15 cellular contexts compared by ENCODE assay signal in genomic region chr19:30085394-30085793, GRCh38.
DNase-seq lines count a peak whose midpoint lies in the region; ATAC-seq, FAIRE-seq and TF ChIP-seq lines count a peak whose summit lies in the region.
"Had no signal": no experiment of that assay in that cellular context is flagged by ENCODE, and none has a peak within 500 bp of the region (broad histone marks: within the 10 kb centered on the region; RNA-seq: fewer than 3 reads in every experiment).

No MANE protein-coding gene starts in this region.

- no peaks in the 10 kb centered on the region for H3K9me2 ChIP-seq in Karpas-422 (replicated peaks; ENCODE audit: insufficient read depth, low read length)

- peaks cover 8% of the 10 kb centered on the region for H3K27me3 Mint-ChIP-seq in activated CD4-positive, alpha-beta T cell treated with anti-CD3 and anti-CD28 coated beads for 36 hours
- H3K27me3 Mint-ChIP-seq in activated CD4-positive, alpha-beta T cell treated with anti-CD3 and anti-CD28 coated beads, Interleukin-2, amount 10 ng/mL, durations not matched to agents 7 days and 5 days = no peaks in the 10 kb centered on the region
- H3K27me3 Mint-ChIP-seq in activated naive CD8-positive, alpha-beta T cell treated with anti-CD3 and anti-CD28 coated beads, Interleukin-2, amount 50 U/mL, for 24 hours = peaks cover 2% of the 10 kb centered on the region
- peaks cover 2 to 3% (median 2%) of the 10 kb centered on the region in 3 donors for H3K27me3 Mint-ChIP-seq in immature natural killer cell (ENCODE audit: low read depth in 3 of 3)
- peaks cover 5 to 10% of the 10 kb centered on the region in 2 donors for H3K27me3 Mint-ChIP-seq in CD4-positive, alpha-beta memory T cell

- intact Hi-C loops in activated CD4-positive, alpha-beta T cell treated with anti-CD3 and anti-CD28 coated beads for 36 hours (cut with DNase I, micrococcal nuclease) = no loop called here
- intact Hi-C loops in pancreas (cut with DNase I) = no loop called here
- intact Hi-C loops in CD4-positive, alpha-beta memory T cell (cut with micrococcal nuclease) = no loop called here

- no peak overlapping the region for H3K9ac ChIP-seq in Karpas-422 (ENCODE audit: low read length)

- no peak overlapping the region for H3K27ac ChIP-seq in Karpas-422 (ENCODE audit: low read length)
- H3K27ac ChIP-seq in pancreas = no peak overlapping the region
- H3K27ac ChIP-seq in CD4-positive, alpha-beta memory T cell (ENCODE audit: low read depth, low read length) = no peak overlapping the region
- H3K27ac ChIP-seq: vagina had no signal

- H3K9me3 ChIP-seq in Karpas-422 (ENCODE audit: low read length) (no peaks in the 10 kb centered on the region), pancreas (no peaks in the 10 kb centered on the region)
- H3K9me3 ChIP-seq in CD4-positive, alpha-beta memory T cell (ENCODE audit: control insufficient read depth in 1 of 2, low read length in 2 of 2) = no peaks in the 10 kb centered on the region
- H3K9me3 ChIP-seq: vagina had no signal

- no peak overlapping the region for H3K27ac Mint-ChIP-seq in activated CD4-positive, alpha-beta T cell treated with anti-CD3 and anti-CD28 coated beads for 36 hours
- no peak overlapping the region for H3K27ac Mint-ChIP-seq in activated CD4-positive, alpha-beta T cell treated with anti-CD3 and anti-CD28 coated beads, Interleukin-2, amount 10 ng/mL, durations not matched to agents 7 days and 5 days
- no peak overlapping the region for H3K27ac Mint-ChIP-seq in activated naive CD8-positive, alpha-beta T cell treated with anti-CD3 and anti-CD28 coated beads, Interleukin-2, amount 50 U/mL, for 24 hours
- no peak overlapping the region for H3K27ac Mint-ChIP-seq in immature natural killer cell
- no peak overlapping the region for H3K27ac Mint-ChIP-seq in CD4-positive, alpha-beta memory T cell
- H3K27ac Mint-ChIP-seq: activated B cell treated with CpG ODN at 0.5 μM for 24 hours had no signal

- H3K36me3 ChIP-seq in Karpas-422 (ENCODE audit: insufficient read depth, low read length) = no peaks in the 10 kb centered on the region
- no peaks in the 10 kb centered on the region for H3K36me3 ChIP-seq in pancreas
- no peaks in the 10 kb centered on the region for H3K36me3 ChIP-seq in CD4-positive, alpha-beta memory T cell (ENCODE audit: insufficient read depth, low read length)
- H3K36me3 ChIP-seq: vagina had no signal

- no peaks in the 10 kb centered on the region for H3K36me3 Mint-ChIP-seq in activated CD4-positive, alpha-beta T cell treated with anti-CD3 and anti-CD28 coated beads for 36 hours (ENCODE audit: low read depth)
- H3K36me3 Mint-ChIP-seq in activated CD4-positive, alpha-beta T cell treated with anti-CD3 and anti-CD28 coated beads, Interleukin-2, amount 10 ng/mL, durations not matched to agents 7 days and 5 days (ENCODE audit: low read depth) = no peaks in the 10 kb centered on the region
- no peaks in the 10 kb centered on the region for H3K36me3 Mint-ChIP-seq in activated naive CD8-positive, alpha-beta T cell treated with anti-CD3 and anti-CD28 coated beads, Interleukin-2, amount 50 U/mL, for 24 hours (ENCODE audit: low read depth)
- H3K36me3 Mint-ChIP-seq in immature natural killer cell = no peaks in the 10 kb centered on the region
- no peaks in the 10 kb centered on the region for H3K36me3 Mint-ChIP-seq in CD4-positive, alpha-beta memory T cell

- FAIRE-seq in pancreas (lab: Jason Lieb, UNC) = no peak

- no peak for TF ChIP-seq CTCF in pancreas (IDR thresholded peaks at IDR 0.05)

- H2AFZ ChIP-seq in Karpas-422 (ENCODE audit: low read length) = no peak overlapping the region

- POLR2A ChIA-PET in activated CD4-positive, alpha-beta T cell treated with anti-CD3 and anti-CD28 coated beads for 36 hours (lab: Charles Lee) = no interaction called here
- POLR2A ChIA-PET in activated CD4-positive, alpha-beta T cell treated with anti-CD3 and anti-CD28 coated beads, Interleukin-2, amount 10 ng/mL, durations not matched to agents 7 days and 5 days (lab: Charles Lee) = no interaction called here
- POLR2A ChIA-PET in CD4-positive, alpha-beta memory T cell (lab: Charles Lee; ENCODE audit: partially characterized antibody) = no interaction called here

- H3K4me3 Mint-ChIP-seq in activated CD4-positive, alpha-beta T cell treated with anti-CD3 and anti-CD28 coated beads for 36 hours = no peak overlapping the region
- H3K4me3 Mint-ChIP-seq in activated CD4-positive, alpha-beta T cell treated with anti-CD3 and anti-CD28 coated beads, Interleukin-2, amount 10 ng/mL, durations not matched to agents 7 days and 5 days = no peak overlapping the region
- H3K4me3 Mint-ChIP-seq in activated naive CD8-positive, alpha-beta T cell treated with anti-CD3 and anti-CD28 coated beads, Interleukin-2, amount 50 U/mL, for 24 hours = no peak overlapping the region
- no peak overlapping the region for H3K4me3 Mint-ChIP-seq in immature natural killer cell
- H3K4me3 Mint-ChIP-seq in CD4-positive, alpha-beta memory T cell = no peak overlapping the region
- H3K4me3 Mint-ChIP-seq: activated B cell treated with CpG ODN at 0.5 μM for 24 hours had no signal

- H3K79me2 ChIP-seq in Karpas-422 (ENCODE audit: low read length) = no peaks in the 10 kb centered on the region

- ATAC-seq in activated CD4-positive, alpha-beta T cell treated with anti-CD3 and anti-CD28 coated beads for 36 hours = peak; percentile 55
- no peak for ATAC-seq in activated naive CD8-positive, alpha-beta T cell treated with anti-CD3 and anti-CD28 coated beads, Interleukin-2, amount 50 U/mL, for 24 hours
- ATAC-seq in pancreas = peak in 3 of 4 donors; percentile 53 to 80 (median 62)
- ATAC-seq in GM18511 (IDR thresholded peaks at IDR 0.05; ENCODE audit: unreplicated experiment) = no peak

- peaks cover 11% of the 10 kb centered on the region for H3K4me1 ChIP-seq in Karpas-422 (ENCODE audit: low read length)
- peaks cover 0 to 13% (median 9%) of the 10 kb centered on the region in 3 donors for H3K4me1 ChIP-seq in pancreas
- no peaks in the 10 kb centered on the region for H3K4me1 ChIP-seq in CD4-positive, alpha-beta memory T cell (ENCODE audit: insufficient read depth, low read length)
- H3K4me1 ChIP-seq: vagina had no signal

- no peaks in the 10 kb centered on the region for H3K9me3 Mint-ChIP-seq in activated CD4-positive, alpha-beta T cell treated with anti-CD3 and anti-CD28 coated beads for 36 hours (ENCODE audit: low read depth)
- H3K9me3 Mint-ChIP-seq in activated CD4-positive, alpha-beta T cell treated with anti-CD3 and anti-CD28 coated beads, Interleukin-2, amount 10 ng/mL, durations not matched to agents 7 days and 5 days = no peaks in the 10 kb centered on the region
- no peaks in the 10 kb centered on the region for H3K9me3 Mint-ChIP-seq in activated naive CD8-positive, alpha-beta T cell treated with anti-CD3 and anti-CD28 coated beads, Interleukin-2, amount 50 U/mL, for 24 hours
- no peaks in the 10 kb centered on the region for H3K9me3 Mint-ChIP-seq in immature natural killer cell
- peaks cover 0 to 5% (median 0%) of the 10 kb centered on the region in 8 donors for H3K9me3 Mint-ChIP-seq in CD4-positive, alpha-beta memory T cell
- H3K9me3 Mint-ChIP-seq: activated B cell treated with CpG ODN at 0.5 μM for 24 hours had no signal

- DNase-seq in activated CD4-positive, alpha-beta T cell treated with anti-CD3 and anti-CD28 coated beads for 36 hours = peak; percentile 35
- DNase-seq in activated CD4-positive, alpha-beta T cell treated with anti-CD3 and anti-CD28 coated beads, Interleukin-2, amount 10 ng/mL, durations not matched to agents 7 days and 5 days = no peak
- peak; percentile 59 for DNase-seq in Karpas-422
- peak; percentile 3 for DNase-seq in activated naive CD8-positive, alpha-beta T cell treated with anti-CD3 and anti-CD28 coated beads, Interleukin-2, amount 50 U/mL, for 24 hours
- DNase-seq in pancreas = peak in 4 of 6 donors; percentile 13 to 50 (median 34)
- no peak for DNase-seq in immature natural killer cell
- DNase-seq in CD4-positive, alpha-beta memory T cell = no peak
- DNase-seq: activated B cell treated with CpG ODN at 0.5 μM for 24 hours; activated effector memory CD4-positive, alpha-beta T cell treated with Interleukin-2 at 50 U/mL for 16 hours; central memory CD4-positive, alpha-beta T cell; DMS153; mesenchymal stem cell; NCI-H1048 had no signal

- H3K27me3 ChIP-seq in Karpas-422 (ENCODE audit: low read length) (no peaks in the 10 kb centered on the region), pancreas (no peaks in the 10 kb centered on the region)
- H3K27me3 ChIP-seq in CD4-positive, alpha-beta memory T cell (ENCODE audit: insufficient read depth, low read length) = no peaks in the 10 kb centered on the region
- H3K27me3 ChIP-seq: vagina had no signal

- CTCF ChIA-PET in activated CD4-positive, alpha-beta T cell treated with anti-CD3 and anti-CD28 coated beads for 36 hours (lab: Charles Lee) = interaction anchor here (0.6 to 0.7 kb wide), 2 partner anchors 9 to 469 kb away, joined by 3 read pairs; no protein-coding TSS in a partner anchor
- CTCF ChIA-PET in activated CD4-positive, alpha-beta T cell treated with anti-CD3 and anti-CD28 coated beads, Interleukin-2, amount 10 ng/mL, durations not matched to agents 7 days and 5 days (lab: Charles Lee) = no interaction called here
- CTCF ChIA-PET in CD4-positive, alpha-beta memory T cell (lab: Charles Lee; ENCODE audit: partially characterized antibody) = no interaction called here

- no peak overlapping the region for H3K4me2 ChIP-seq in Karpas-422 (ENCODE audit: low read depth, low read length, poor library complexity, severe bottlenecking)

- 25 to 31% methylated on average over 10 of the region's 10 CpGs for WGBS in pancreas, 2 donors

- no peaks in the 10 kb centered on the region for H3K4me1 Mint-ChIP-seq in activated CD4-positive, alpha-beta T cell treated with anti-CD3 and anti-CD28 coated beads for 36 hours
- peaks cover 6% of the 10 kb centered on the region for H3K4me1 Mint-ChIP-seq in activated CD4-positive, alpha-beta T cell treated with anti-CD3 and anti-CD28 coated beads, Interleukin-2, amount 10 ng/mL, durations not matched to agents 7 days and 5 days
- no peaks in the 10 kb centered on the region for H3K4me1 Mint-ChIP-seq in activated naive CD8-positive, alpha-beta T cell treated with anti-CD3 and anti-CD28 coated beads, Interleukin-2, amount 50 U/mL, for 24 hours
- H3K4me1 Mint-ChIP-seq in immature natural killer cell = no peaks in the 10 kb centered on the region
- no peaks in the 10 kb centered on the region for H3K4me1 Mint-ChIP-seq in CD4-positive, alpha-beta memory T cell
- H3K4me1 Mint-ChIP-seq: activated B cell treated with CpG ODN at 0.5 μM for 24 hours had no signal

- H3K4me3 ChIP-seq in Karpas-422 (ENCODE audit: low read length) = no peak overlapping the region
- H3K4me3 ChIP-seq in pancreas = no peak overlapping the region
- no peak overlapping the region for H3K4me3 ChIP-seq in CD4-positive, alpha-beta memory T cell (ENCODE audit: low read length in 2 of 2)
- H3K4me3 ChIP-seq: vagina had no signal

- H4K20me1 ChIP-seq in Karpas-422 (ENCODE audit: insufficient read depth, low read depth, low read length) = no peaks in the 10 kb centered on the region

Comparison
In these comparisons a context has a peak if more than half of its experiments do, and no peak if none do; other contexts are left out.
1. DNase-seq: peak in activated CD4-positive, alpha-beta T cell treated with anti-CD3 and anti-CD28 coated beads for 36 hours (single experiment), Karpas-422 (single experiment), activated naive CD8-positive, alpha-beta T cell treated with anti-CD3 and anti-CD28 coated beads, Interleukin-2, amount 50 U/mL, for 24 hours (single experiment) and pancreas (4 of 6); none in activated CD4-positive, alpha-beta T cell treated with anti-CD3 and anti-CD28 coated beads, Interleukin-2, amount 10 ng/mL, durations not matched to agents 7 days and 5 days (single experiment), immature natural killer cell (0 of 3) and CD4-positive, alpha-beta memory T cell (0 of 5).
2. ATAC-seq: peak in activated CD4-positive, alpha-beta T cell treated with anti-CD3 and anti-CD28 coated beads for 36 hours (single experiment) and pancreas (3 of 4); none in activated naive CD8-positive, alpha-beta T cell treated with anti-CD3 and anti-CD28 coated beads, Interleukin-2, amount 50 U/mL, for 24 hours (single experiment) and GM18511 (single experiment).